8 cellular contexts compared by ENCODE assay signal in the genomic region with DNA sequence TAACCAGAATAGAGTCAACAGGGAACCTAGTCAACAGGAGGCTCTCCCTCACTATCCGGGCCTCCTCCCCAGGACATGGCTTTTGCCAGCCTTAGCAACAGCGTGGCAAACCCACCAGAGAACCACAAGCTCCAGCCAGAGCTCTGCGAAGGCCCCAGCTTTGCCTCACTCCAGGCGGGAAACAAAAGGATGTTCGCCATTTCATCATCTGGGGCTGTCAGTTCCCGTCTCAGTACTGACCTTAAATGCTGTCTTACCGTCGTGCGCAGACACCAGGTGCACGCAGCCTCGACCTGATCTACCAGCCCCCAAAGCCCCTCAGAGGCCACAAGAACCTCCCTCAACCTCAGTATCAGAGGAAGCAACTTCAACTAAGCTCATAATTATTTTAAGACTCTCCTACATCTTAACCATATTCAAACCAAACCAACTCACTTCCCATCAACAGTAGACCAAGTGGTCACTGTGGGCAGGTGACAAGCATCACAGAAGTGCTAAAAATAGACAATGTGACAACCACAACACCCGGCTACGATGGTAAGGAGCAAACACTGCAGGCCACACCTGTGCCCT.
DNase-seq lines count a peak whose midpoint lies in the region; ATAC-seq and TF ChIP-seq lines count a peak whose summit lies in the region.
"Had no signal": no experiment of that assay in that cellular context is flagged by ENCODE, and none has a peak within 500 bp of the region (broad histone marks: within the 10 kb centered on the region; RNA-seq: fewer than 3 reads in every experiment).

No MANE protein-coding gene starts in this region.

- no peaks in the 10 kb centered on the region for H3K36me3 Mint-ChIP-seq in neural progenitor cell

- H4K20me1 ChIP-seq in OCI-LY7 (ENCODE audit: insufficient read depth, low read length) = no peaks in the 10 kb centered on the region
- peaks cover 25% of the 10 kb centered on the region for H4K20me1 ChIP-seq in neural progenitor cell (ENCODE audit: low read depth)

- H3K4me1 ChIP-seq in OCI-LY7 (ENCODE audit: insufficient read depth, low read length, poor library complexity, severe bottlenecking) (peaks cover 52% of the 10 kb centered on the region), neural progenitor cell (no peaks in the 10 kb centered on the region)

- no peak overlapping the region for H3K9ac ChIP-seq in neural progenitor cell

- H3K4me2 ChIP-seq in OCI-LY7 (ENCODE audit: low read length) (peak overlapping the region; percentile 50), neural progenitor cell (no peak overlapping the region)

- H3K4me1 Mint-ChIP-seq in neural progenitor cell = peaks cover 11% of the 10 kb centered on the region

- DNase-seq in OCI-LY7 (ENCODE audit: low spot score) (peak; percentile 70), neural progenitor cell (ENCODE audit: low spot score) (no peak), Right ventricle myocardium inferior (ENCODE audit: missing footprints) (no peak), NCI-H524 (lab: John Stamatoyannopoulos, UW) (no peak), middle frontal gyrus (ENCODE audit: extremely low spot score, low spot score) (no peak)

- ATAC-seq in GM18907 (IDR thresholded peaks at IDR 0.05; ENCODE audit: unreplicated experiment) = peak; percentile 78
- peak; percentile 74 for ATAC-seq in HG02623 (IDR thresholded peaks at IDR 0.05; ENCODE audit: unreplicated experiment)
- ATAC-seq in Right ventricle myocardium inferior = no peak

- H3K27ac Mint-ChIP-seq in neural progenitor cell = peak overlapping the region; percentile 45

- H3K79me2 ChIP-seq in OCI-LY7 (ENCODE audit: insufficient read depth, low read depth, low read length) (no peaks in the 10 kb centered on the region), neural progenitor cell (ENCODE audit: low read depth) (peaks cover 44% of the 10 kb centered on the region)

- no TSS peak for BruUV-seq in OCI-LY7 (replicated peaks; lab: Mats Ljungman, UMichigan)

- H3K9me2 ChIP-seq in OCI-LY7 (ENCODE audit: insufficient read depth, low read length) = no peaks in the 10 kb centered on the region

- H3K4me3 ChIP-seq in OCI-LY7 (ENCODE audit: low read depth, low read length, poor library complexity, severe bottlenecking) (peak overlapping the region; percentile 13), neural progenitor cell (no peak overlapping the region)
- H3K4me3 ChIP-seq: thoracic aorta had no signal

- no peaks in the 10 kb centered on the region for H3K9me3 Mint-ChIP-seq in neural progenitor cell

- no peaks in the 10 kb centered on the region for H3K27me3 ChIP-seq in neural progenitor cell

- POLR2A ChIA-PET in OCI-LY7 (lab: Charles Lee) = interaction anchor here (0.6 to 2.5 kb wide), 7 partner anchors 21 to 131 kb away, joined by 3 to 11 read pairs (median 4); no protein-coding TSS in a partner anchor

- no peaks in the 10 kb centered on the region for H3F3A ChIP-seq in neural progenitor cell (ENCODE audit: low read depth)

- TF ChIP-seq CTCF in OCI-LY7 (conservative IDR thresholded peaks at IDR 0.05; ENCODE audit: low read length) (no peak), neural progenitor cell (IDR thresholded peaks at IDR 0.05) (no peak)

- no peaks in the 10 kb centered on the region for H3K9me3 ChIP-seq in OCI-LY7 (ENCODE audit: low read length)
- no peaks in the 10 kb centered on the region for H3K9me3 ChIP-seq in neural progenitor cell (ENCODE audit: low read depth)
- H3K9me3 ChIP-seq: thoracic aorta had no signal

- H3K4me3 Mint-ChIP-seq in neural progenitor cell = no peak overlapping the region

- intact Hi-C loops in OCI-LY7 (cut with micrococcal nuclease; ENCODE audit: unreplicated experiment) = loop anchor here (5.0 kb wide), 1 partner anchor 56 kb away; no protein-coding TSS in a partner anchor
- intact Hi-C loops in Right ventricle myocardium inferior (cut with DNase I) = loop anchor here (10.0 kb wide), 1 partner anchor 62 kb away; no protein-coding TSS in a partner anchor

- no peaks in the 10 kb centered on the region for H3K36me3 ChIP-seq in OCI-LY7 (ENCODE audit: insufficient read depth, low read length)
- no peaks in the 10 kb centered on the region for H3K36me3 ChIP-seq in neural progenitor cell
- H3K36me3 ChIP-seq: thoracic aorta had no signal

- H3K27me3 Mint-ChIP-seq in neural progenitor cell (ENCODE audit: insufficient read depth, low read depth) = peaks cover 4% of the 10 kb centered on the region

- no peak overlapping the region for H2AFZ ChIP-seq in OCI-LY7 (ENCODE audit: low read length)
- no peak overlapping the region for H2AFZ ChIP-seq in neural progenitor cell (replicated peaks)

- CTCF ChIA-PET in OCI-LY7 (lab: Charles Lee; ENCODE audit: unreplicated experiment) = interaction anchor here (0.6 to 1.2 kb wide), 3 partner anchors 18 to 123 kb away, joined by 3 to 5 read pairs (median 3); no protein-coding TSS in a partner anchor

- H3K27ac ChIP-seq in OCI-LY7 (ENCODE audit: low read depth, low read length, poor library complexity, severe bottlenecking) (peak overlapping the region; percentile 48), neural progenitor cell (no peak overlapping the region)
- H3K27ac ChIP-seq: thoracic aorta had no signal
